In the genomic region with DNA sequence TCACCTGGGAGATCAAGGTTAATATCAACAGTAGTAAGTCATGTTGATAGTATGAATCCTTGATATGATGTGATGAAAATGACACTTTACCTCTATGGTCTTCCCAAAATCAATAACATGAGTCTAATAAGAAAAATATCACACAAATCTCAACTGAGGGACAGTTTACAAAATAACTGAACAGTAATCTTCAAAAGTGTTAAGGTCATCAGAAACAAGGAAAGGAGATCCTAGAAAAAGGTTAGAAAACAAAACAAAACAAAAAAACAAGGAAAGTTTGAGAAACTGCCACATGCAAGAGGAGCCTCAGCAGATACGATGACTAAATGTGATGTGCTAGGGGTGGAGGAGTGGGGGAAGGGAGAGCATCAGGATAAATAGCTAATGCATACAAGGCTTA, we compare ENCODE assay signal across 1 cellular context.
TF ChIP-seq lines count a peak whose summit lies in the region.

No MANE protein-coding gene starts in this region.

TF ChIP-seq in WTC11, 78 proteins besides CTCF, POLR2A, EP300 and RAD21 (continued from another document):
- TF ChIP-seq, protein P1, sequence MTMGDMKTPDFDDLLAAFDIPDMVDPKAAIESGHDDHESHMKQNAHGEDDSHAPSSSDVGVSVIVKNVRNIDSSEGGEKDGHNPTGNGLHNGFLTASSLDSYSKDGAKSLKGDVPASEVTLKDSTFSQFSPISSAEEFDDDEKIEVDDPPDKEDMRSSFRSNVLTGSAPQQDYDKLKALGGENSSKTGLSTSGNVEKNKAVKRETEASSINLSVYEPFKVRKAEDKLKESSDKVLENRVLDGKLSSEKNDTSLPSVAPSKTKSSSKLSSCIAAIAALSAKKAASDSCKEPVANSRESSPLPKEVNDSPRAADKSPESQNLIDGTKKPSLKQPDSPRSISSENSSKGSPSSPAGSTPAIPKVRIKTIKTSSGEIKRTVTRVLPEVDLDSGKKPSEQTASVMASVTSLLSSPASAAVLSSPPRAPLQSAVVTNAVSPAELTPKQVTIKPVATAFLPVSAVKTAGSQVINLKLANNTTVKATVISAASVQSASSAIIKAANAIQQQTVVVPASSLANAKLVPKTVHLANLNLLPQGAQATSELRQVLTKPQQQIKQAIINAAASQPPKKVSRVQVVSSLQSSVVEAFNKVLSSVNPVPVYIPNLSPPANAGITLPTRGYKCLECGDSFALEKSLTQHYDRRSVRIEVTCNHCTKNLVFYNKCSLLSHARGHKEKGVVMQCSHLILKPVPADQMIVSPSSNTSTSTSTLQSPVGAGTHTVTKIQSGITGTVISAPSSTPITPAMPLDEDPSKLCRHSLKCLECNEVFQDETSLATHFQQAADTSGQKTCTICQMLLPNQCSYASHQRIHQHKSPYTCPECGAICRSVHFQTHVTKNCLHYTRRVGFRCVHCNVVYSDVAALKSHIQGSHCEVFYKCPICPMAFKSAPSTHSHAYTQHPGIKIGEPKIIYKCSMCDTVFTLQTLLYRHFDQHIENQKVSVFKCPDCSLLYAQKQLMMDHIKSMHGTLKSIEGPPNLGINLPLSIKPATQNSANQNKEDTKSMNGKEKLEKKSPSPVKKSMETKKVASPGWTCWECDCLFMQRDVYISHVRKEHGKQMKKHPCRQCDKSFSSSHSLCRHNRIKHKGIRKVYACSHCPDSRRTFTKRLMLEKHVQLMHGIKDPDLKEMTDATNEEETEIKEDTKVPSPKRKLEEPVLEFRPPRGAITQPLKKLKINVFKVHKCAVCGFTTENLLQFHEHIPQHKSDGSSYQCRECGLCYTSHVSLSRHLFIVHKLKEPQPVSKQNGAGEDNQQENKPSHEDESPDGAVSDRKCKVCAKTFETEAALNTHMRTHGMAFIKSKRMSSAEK (CRISPR knock-in tag; IDR thresholded peaks at IDR 0.05; ENCODE audit: borderline replicate concordance) = no peak
- TF ChIP-seq, protein P2, sequence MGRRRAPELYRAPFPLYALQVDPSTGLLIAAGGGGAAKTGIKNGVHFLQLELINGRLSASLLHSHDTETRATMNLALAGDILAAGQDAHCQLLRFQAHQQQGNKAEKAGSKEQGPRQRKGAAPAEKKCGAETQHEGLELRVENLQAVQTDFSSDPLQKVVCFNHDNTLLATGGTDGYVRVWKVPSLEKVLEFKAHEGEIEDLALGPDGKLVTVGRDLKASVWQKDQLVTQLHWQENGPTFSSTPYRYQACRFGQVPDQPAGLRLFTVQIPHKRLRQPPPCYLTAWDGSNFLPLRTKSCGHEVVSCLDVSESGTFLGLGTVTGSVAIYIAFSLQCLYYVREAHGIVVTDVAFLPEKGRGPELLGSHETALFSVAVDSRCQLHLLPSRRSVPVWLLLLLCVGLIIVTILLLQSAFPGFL (CRISPR knock-in tag; IDR thresholded peaks at IDR 0.05; ENCODE audit: borderline replicate concordance) = no peak
